Comparison of ENCODE assay signal across 13 cellular contexts in genomic region chr4:168264903-168265302, GRCh38. TPM values are rescaled to one million over a fixed set of nuclear protein-coding genes. Genes with fewer than 3 reads are reported as not detected.
DNase-seq lines count a peak whose midpoint lies in the region; ATAC-seq and TF ChIP-seq lines count a peak whose summit lies in the region.
"Had no signal": no experiment of that assay in that cellular context is flagged by ENCODE, and none has a peak within 500 bp of the region (broad histone marks: within the 10 kb centered on the region; RNA-seq: fewer than 3 reads in every experiment).

No MANE protein-coding gene starts in this region.

- H3K27ac ChIP-seq in body of pancreas: no peak overlapping the region
- H3K27ac ChIP-seq in gastrocnemius medialis: peak overlapping the region; percentile 32 to 47 (median 44)
- peak overlapping the region in 2 of 8 donors; percentile 10 to 22 for H3K27ac ChIP-seq in spleen
- H3K27ac ChIP-seq: KMS-11 had no signal

- H3K36me3 ChIP-seq in body of pancreas (replicated peaks in 1 of 2; ENCODE audit: insufficient read depth in 1 of 2, low read depth in 2 of 2): no peaks in the 10 kb centered on the region
- H3K36me3 ChIP-seq in gastrocnemius medialis: no peaks in the 10 kb centered on the region
- peaks cover 0 to 99% (median 53%) of the 10 kb centered on the region in 6 donors for H3K36me3 ChIP-seq in spleen

- DNase-seq in LNCaP clone FGC (ENCODE audit: low read depth) (peak; percentile 36), NCI-H2196 (lab: John Stamatoyannopoulos, UW; ENCODE audit: unreplicated experiment) (peak; percentile 40), body of pancreas (peak in 3 of 4 donors; percentile 14 to 23 (median 19)), gastrocnemius medialis (peak; percentile 51 to 61), spleen (no peak), ecto neural progenitor cell (ENCODE audit: low spot score) (no peak)
- DNase-seq: activated CD8-positive, alpha-beta T cell treated with anti-CD3 and anti-CD28 coated beads for 36 hours; DMS79 treated with DMSO at 0.1 percent for 48 hours; mammary epithelial cell; NCI-H2107 had no signal

- intact Hi-C loops in body of pancreas (cut with DNase I) (no loop called here), gastrocnemius medialis (cut with DNase I; ENCODE audit: low total_unique reads) (no loop called here), spleen (cut with DNase I; ENCODE audit: low total_unique reads) (no loop called here)

- TF ChIP-seq POLR2A in body of pancreas (IDR thresholded peaks at IDR 0.05) (no peak), gastrocnemius medialis (IDR thresholded peaks at IDR 0.05) (no peak), spleen (IDR thresholded peaks at IDR 0.05) (no peak)

- 56 to 57% methylated on average over 3 of the region's 3 CpGs for WGBS in body of pancreas, 2 donors
- 33 to 81% (median 74%) methylated on average over 3 of the region's 3 CpGs for WGBS in spleen, 5 donors

- ATAC-seq in body of pancreas: no peak
- peak; percentile 84 to 96 for ATAC-seq in gastrocnemius medialis
- no peak for ATAC-seq in GM21529 (IDR thresholded peaks at IDR 0.05; ENCODE audit: unreplicated experiment)
- ATAC-seq: activated CD8-positive, alpha-beta T cell treated with anti-CD3 and anti-CD28 coated beads for 36 hours; GM23338 had no signal

- H3K4me3 ChIP-seq in LNCaP clone FGC (ENCODE audit: low read depth, low read length) (no peak overlapping the region), body of pancreas (no peak overlapping the region), gastrocnemius medialis (no peak overlapping the region), spleen (no peak overlapping the region)
- H3K4me3 ChIP-seq: GM23338 had no signal

- H3K27me3 ChIP-seq in body of pancreas: no peaks in the 10 kb centered on the region
- H3K27me3 ChIP-seq in gastrocnemius medialis: no peaks in the 10 kb centered on the region
- H3K27me3 ChIP-seq in spleen (replicated peaks in 1 of 7): no peaks in the 10 kb centered on the region

- H3K4me1 ChIP-seq in body of pancreas: peaks cover 20% of the 10 kb centered on the region
- H3K4me1 ChIP-seq in gastrocnemius medialis: peaks cover 21 to 34% of the 10 kb centered on the region in 2 donors
- peaks cover 0 to 4% (median 0%) of the 10 kb centered on the region in 6 donors for H3K4me1 ChIP-seq in spleen

- in situ Hi-C loops in gastrocnemius medialis (cut with MboI; ENCODE audit: low sequenced_read_pairs in 4 of 4): no loop called here

- TF ChIP-seq CTCF in LNCaP clone FGC (IDR thresholded peaks at IDR 0.05; ENCODE audit: control insufficient read depth, extremely low read depth, insufficient read depth) (no peak), body of pancreas (IDR thresholded peaks at IDR 0.05) (no peak), gastrocnemius medialis (IDR thresholded peaks at IDR 0.05 in 4 of 5, conservative IDR thresholded peaks at IDR 0.05 in 1 of 5) (no peak), spleen (IDR thresholded peaks at IDR 0.05 in 8 of 11, conservative IDR thresholded peaks at IDR 0.05 in 3 of 11) (no peak)

- H3K9me3 ChIP-seq in body of pancreas (no peaks in the 10 kb centered on the region), gastrocnemius medialis (no peaks in the 10 kb centered on the region), spleen (no peaks in the 10 kb centered on the region)

RNA-seq across cellular contexts. Expression of gene DDX60, which starts 53.6 kb away (rescaled TPM):
- total RNA-seq in body of pancreas: 1 to 10 TPM; 4.0 to 4.7 TPM
- 10 to 100 TPM in 1 of 4 donors, 1 to 10 TPM in 3; 1.6 to 12.1 (median 3.6) TPM for total RNA-seq in gastrocnemius medialis
- total RNA-seq in spleen: 10 to 100 TPM; 32.6 to 56.2 (median 45.2) TPM
- polyA plus RNA-seq in spleen: 10 to 100 TPM in 2 of 3 donors, 1 to 10 TPM in 1; 7.5 to 10.3 (median 10.1) TPM

Comparison
In these comparisons a context has a peak if more than half of its experiments do, and no peak if none do; other contexts are left out.
1. DNase-seq: peak in LNCaP clone FGC (single experiment), NCI-H2196 (single experiment), body of pancreas (3 of 4) and gastrocnemius medialis (2 of 2); none in spleen (single experiment) and ecto neural progenitor cell (single experiment).
2. ATAC-seq: peak in gastrocnemius medialis (2 of 2); none in body of pancreas (single experiment) and GM21529 (single experiment).
3. H3K27ac ChIP-seq: peak in gastrocnemius medialis (4 of 4); none in body of pancreas (0 of 4).